Comparison of ENCODE assay signal across 12 cellular contexts in genomic region chr1:159088050-159088449, GRCh38. TPM values are rescaled to one million over a fixed set of nuclear protein-coding genes. Genes with fewer than 3 reads are reported as not detected.
A peak's percentile ranks its signal among the peaks of the same experiment; 100 is the strongest.
DNase-seq lines count a peak whose midpoint lies in the region; ATAC-seq, FAIRE-seq and TF ChIP-seq lines count a peak whose summit lies in the region.
"Had no signal": no experiment of that assay in that cellular context is flagged by ENCODE, and none has a peak within 500 bp of the region (broad histone marks: within the 10 kb centered on the region; RNA-seq: fewer than 3 reads in every experiment).

No MANE protein-coding gene starts in this region.

- H3K9me3 ChIP-seq in endothelial cell of umbilical vein (replicated peaks; ENCODE audit: control insufficient read depth, insufficient read depth, low read length): no peaks in the 10 kb centered on the region
- H3K9me3 ChIP-seq: BLaER1 had no signal

- no peak overlapping the region for H3K9ac ChIP-seq in endothelial cell of umbilical vein (replicated peaks; ENCODE audit: extremely low read depth, insufficient read depth, low read length)
- H3K9ac ChIP-seq: BLaER1 had no signal

- FAIRE-seq in endothelial cell of umbilical vein (lab: Jason Lieb, UNC): peak; percentile 95

- peak overlapping the region; percentile 39 to 55 for H3K27ac Mint-ChIP-seq in activated naive CD4-positive, alpha-beta T cell treated with anti-CD3 and anti-CD28 coated beads, Interleukin-2, amount 50 U/mL, for 72 hours
- H3K27ac Mint-ChIP-seq in stimulated activated effector memory CD8-positive, alpha-beta T cell treated with anti-CD3 and anti-CD28 coated beads, Interleukin-12 subunit alpha, Interleukin-12 subunit beta, amount 100 ng/mL, for 72 hours: peak overlapping the region; percentile 85
- H3K27ac Mint-ChIP-seq: natural killer cell had no signal

- H3K27ac ChIP-seq in endothelial cell of umbilical vein (ENCODE audit: insufficient read depth, low read depth, low read length): no peak overlapping the region
- H3K27ac ChIP-seq: BLaER1 had no signal

- H4K20me1 ChIP-seq in endothelial cell of umbilical vein (replicated peaks; ENCODE audit: control insufficient read depth, extremely low read depth, insufficient read depth, low read length): no peaks in the 10 kb centered on the region
- H4K20me1 ChIP-seq: BLaER1 had no signal

- peaks cover 35% of the 10 kb centered on the region for H3K4me1 ChIP-seq in endothelial cell of umbilical vein (ENCODE audit: control insufficient read depth, extremely low read depth, insufficient read depth, low read length)

- H3K4me3 Mint-ChIP-seq in stimulated activated effector memory CD8-positive, alpha-beta T cell treated with anti-CD3 and anti-CD28 coated beads, Interleukin-12 subunit alpha, Interleukin-12 subunit beta, amount 100 ng/mL, for 72 hours: peak overlapping the region; percentile 17
- H3K4me3 Mint-ChIP-seq: natural killer cell had no signal

- no peak for DNase-seq in activated naive CD4-positive, alpha-beta T cell treated with anti-CD3 and anti-CD28 coated beads, Interleukin-2, amount 50 U/mL, for 72 hours (ENCODE audit: low spot score in 2 of 2)
- no peak for DNase-seq in activated naive CD4-positive, alpha-beta T cell treated with Interleukin-2 at 50 U/mL for 16 hours
- peak; percentile 79 for DNase-seq in SIG-M5 (lab: John Stamatoyannopoulos, UW)
- DNase-seq in endothelial cell of umbilical vein (ENCODE audit: low read depth, low spot score): peak; percentile 66
- DNase-seq in stimulated activated effector memory CD8-positive, alpha-beta T cell treated with anti-CD3 and anti-CD28 coated beads, Interleukin-12 subunit alpha, Interleukin-12 subunit beta, amount 100 ng/mL, for 72 hours (ENCODE audit: low spot score in 2 of 2): no peak
- no peak for DNase-seq in NCI-H146 treated with DMSO at 0.1 percent for 48 hours (lab: John Stamatoyannopoulos, UW; ENCODE audit: unreplicated experiment)
- no peak for DNase-seq in DMS79 treated with DMSO at 0.1 percent for 48 hours (lab: John Stamatoyannopoulos, UW)
- DNase-seq: activated gamma-delta T cell treated with Interleukin-2 at 50 U/mL for 16 hours, MM.1S, natural killer cell had no signal

- peak in 1 of 2 donors; percentile 60 for ATAC-seq in activated naive CD4-positive, alpha-beta T cell treated with anti-CD3 and anti-CD28 coated beads, Interleukin-2, amount 50 U/mL, for 72 hours
- ATAC-seq in stimulated activated effector memory CD8-positive, alpha-beta T cell treated with anti-CD3 and anti-CD28 coated beads, Interleukin-12 subunit alpha, Interleukin-12 subunit beta, amount 100 ng/mL, for 72 hours: no peak
- ATAC-seq in HG03342 (IDR thresholded peaks at IDR 0.05; ENCODE audit: unreplicated experiment): no peak

- no peaks in the 10 kb centered on the region for H3K36me3 ChIP-seq in endothelial cell of umbilical vein (ENCODE audit: control insufficient read depth in 2 of 2, extremely low read depth in 1 of 2, insufficient read depth in 2 of 2, low read length in 2 of 2)
- H3K36me3 ChIP-seq: BLaER1 had no signal

- H2AFZ ChIP-seq in endothelial cell of umbilical vein (ENCODE audit: low read depth, low read length): no peak overlapping the region

- H3K27me3 ChIP-seq in endothelial cell of umbilical vein (ENCODE audit: control insufficient read depth in 2 of 2, insufficient read depth in 2 of 2, low read length in 2 of 2): peaks cover 0 to 2% of the 10 kb centered on the region in 2 experiments
- H3K27me3 ChIP-seq: BLaER1 had no signal

- CTCF ChIA-PET in endothelial cell of umbilical vein (lab: Charles Lee): interaction anchor here (0.9 to 1.8 kb wide), 7 partner anchors 11 to 884 kb away, joined by 3 to 14 read pairs (median 3); partner anchors contain the start of gene AIM2

- H3K36me3 Mint-ChIP-seq in activated naive CD4-positive, alpha-beta T cell treated with anti-CD3 and anti-CD28 coated beads, Interleukin-2, amount 50 U/mL, for 72 hours: no peaks in the 10 kb centered on the region
- H3K36me3 Mint-ChIP-seq in stimulated activated effector memory CD8-positive, alpha-beta T cell treated with anti-CD3 and anti-CD28 coated beads, Interleukin-12 subunit alpha, Interleukin-12 subunit beta, amount 100 ng/mL, for 72 hours: no peaks in the 10 kb centered on the region
- H3K36me3 Mint-ChIP-seq: natural killer cell had no signal

- dilution Hi-C loops in endothelial cell of umbilical vein (cut with MboI; ENCODE audit: extremely low pct_ligation_motif_present, low sequenced_read_pairs): no loop called here

- intact Hi-C loops in endothelial cell of umbilical vein (cut with micrococcal nuclease): no loop called here

- POLR2A ChIA-PET in endothelial cell of umbilical vein (lab: Charles Lee): no interaction called here

- BruUV-seq in endothelial cell of umbilical vein (replicated peaks; lab: Mats Ljungman, UMichigan): no TSS peak

- H3K9me3 Mint-ChIP-seq in activated naive CD4-positive, alpha-beta T cell treated with anti-CD3 and anti-CD28 coated beads, Interleukin-2, amount 50 U/mL, for 72 hours: no peaks in the 10 kb centered on the region
- no peaks in the 10 kb centered on the region for H3K9me3 Mint-ChIP-seq in stimulated activated effector memory CD8-positive, alpha-beta T cell treated with anti-CD3 and anti-CD28 coated beads, Interleukin-12 subunit alpha, Interleukin-12 subunit beta, amount 100 ng/mL, for 72 hours
- H3K9me3 Mint-ChIP-seq: natural killer cell had no signal

- no peaks in the 10 kb centered on the region for H3K9me1 ChIP-seq in endothelial cell of umbilical vein (replicated peaks; ENCODE audit: control insufficient read depth, extremely low read depth, insufficient read depth, low read length)

- TF ChIP-seq CTCF in endothelial cell of umbilical vein (IDR thresholded peaks at IDR 0.05; ENCODE audit: extremely low read depth in 1 of 2, insufficient read depth in 1 of 2, low read depth in 1 of 2, low read length in 2 of 2): no peak

- TF ChIP-seq POLR2A in endothelial cell of umbilical vein (IDR thresholded peaks at IDR 0.05; ENCODE audit: low read depth, low read length): no peak

- H3K79me2 ChIP-seq in endothelial cell of umbilical vein (ENCODE audit: control insufficient read depth, insufficient read depth, low read length): no peaks in the 10 kb centered on the region

- no peak overlapping the region for H3K4me3 ChIP-seq in endothelial cell of umbilical vein (replicated peaks in 1 of 3; ENCODE audit: insufficient read depth in 1 of 3, low read depth in 1 of 3, low read length in 3 of 3)
- H3K4me3 ChIP-seq: BLaER1 had no signal

- H3K4me1 Mint-ChIP-seq in stimulated activated effector memory CD8-positive, alpha-beta T cell treated with anti-CD3 and anti-CD28 coated beads, Interleukin-12 subunit alpha, Interleukin-12 subunit beta, amount 100 ng/mL, for 72 hours: peaks cover 56% of the 10 kb centered on the region

- no peak overlapping the region for H3K4me2 ChIP-seq in endothelial cell of umbilical vein (ENCODE audit: insufficient read depth, low read length)
- H3K4me2 ChIP-seq: BLaER1 had no signal

TF ChIP-seq in endothelial cell of umbilical vein, 7 proteins besides CTCF, POLR2A, EP300 and RAD21:
- TF ChIP-seq EZH2 (IDR thresholded peaks at IDR 0.05; ENCODE audit: borderline replicate concordance, low read depth, low read length, severe bottlenecking) (no peak), MYC (IDR thresholded peaks at IDR 0.05; ENCODE audit: low read depth, low read length) (no peak), FOS (IDR thresholded peaks at IDR 0.05; ENCODE audit: borderline replicate concordance, insufficient read depth, low read length) (peak; percentile 77), MAX (IDR thresholded peaks at IDR 0.05; ENCODE audit: insufficient read depth, insufficient read length) (no peak), JUN (IDR thresholded peaks at IDR 0.05; ENCODE audit: borderline replicate concordance, insufficient read depth, insufficient read length, low read depth) (no peak), GATA2 (IDR thresholded peaks at IDR 0.05; ENCODE audit: insufficient read depth, insufficient read length, low read depth, low read length) (peak; percentile 81), POLR2AphosphoS5 (IDR thresholded peaks at IDR 0.05; ENCODE audit: insufficient read depth, low read depth, low read length) (peak; percentile 32)

RNA-seq across cellular contexts. Expression of gene AIM2, which starts 11.5 kb away (rescaled TPM):
- 10 to 100 TPM; 14.4 to 23.6 TPM for total RNA-seq in activated naive CD4-positive, alpha-beta T cell treated with anti-CD3 and anti-CD28 coated beads, Interleukin-2, amount 50 U/mL, for 72 hours
- not detected in 2 replicates for total RNA-seq in endothelial cell of umbilical vein
- polyA plus RNA-seq in endothelial cell of umbilical vein: not detected in 2 replicates
- polyA plus RNA-seq in endothelial cell of umbilical vein (2011; cell fraction: cytosol; rRNA removed): 0.05 and 0.06 TPM in 2 replicates
- polyA plus RNA-seq in endothelial cell of umbilical vein (2011; cell fraction: nucleus; rRNA removed): 0.08 TPM in 1 of 2 replicates, not detected in the other
- polyA plus RNA-seq in endothelial cell of umbilical vein (2012): not detected in 2 replicates
- polyA minus RNA-seq in endothelial cell of umbilical vein: not detected in 2 replicates
- not detected for polyA minus RNA-seq in endothelial cell of umbilical vein (2011; cell fraction: cytosol; rRNA and poly(A)+ RNA removed)
- not detected in 2 replicates for polyA minus RNA-seq in endothelial cell of umbilical vein (2011; cell fraction: nucleus; rRNA and poly(A)+ RNA removed)

Comparison
In these comparisons a context has a peak if more than half of its experiments do, and no peak if none do; other contexts are left out.
1. DNase-seq: peak in SIG-M5 (single experiment) and endothelial cell of umbilical vein (single experiment); none in activated naive CD4-positive, alpha-beta T cell treated with anti-CD3 and anti-CD28 coated beads, Interleukin-2, amount 50 U/mL, for 72 hours (0 of 2), activated naive CD4-positive, alpha-beta T cell treated with Interleukin-2 at 50 U/mL for 16 hours (single experiment), stimulated activated effector memory CD8-positive, alpha-beta T cell treated with anti-CD3 and anti-CD28 coated beads, Interleukin-12 subunit alpha, Interleukin-12 subunit beta, amount 100 ng/mL, for 72 hours (0 of 2), NCI-H146 treated with DMSO at 0.1 percent for 48 hours (single experiment) and DMS79 treated with DMSO at 0.1 percent for 48 hours (single experiment).
2. RNA of gene AIM2, which starts 11.5 kb away (total RNA-seq): 14.4 to 23.6 TPM in activated naive CD4-positive, alpha-beta T cell treated with anti-CD3 and anti-CD28 coated beads, Interleukin-2, amount 50 U/mL, for 72 hours; not detected in endothelial cell of umbilical vein; every median in the first group is over 10 times any median in the second.